In genomic region chr1:22451702-22452400, GRCh38 we compare ENCODE assay signal across 8 cellular contexts. TPM values are rescaled to one million over a fixed set of nuclear protein-coding genes. Genes with fewer than 3 reads are reported as not detected.
DNase-seq lines count a peak whose midpoint lies in the region; ATAC-seq and TF ChIP-seq lines count a peak whose summit lies in the region.

TSS of gene ZBTB40 (plus strand) at chr1:22451851. CDS start at chr1:22489949, 38,098 bp downstream.

- TF ChIP-seq CTCF in BJ (IDR thresholded peaks at IDR 0.05; ENCODE audit: insufficient read depth, low read depth, low read length) = no peak

- CTCF ChIA-PET in BJ (lab: Yijun Ruan, JAX) = no interaction called here
- CTCF ChIA-PET in activated CD4-positive, alpha-beta T cell treated with anti-CD3 and anti-CD28 coated beads, Interleukin-2, amount 10 ng/mL, durations not matched to agents 7 days and 5 days (lab: Charles Lee) = interaction anchor here (0.6 to 1.1 kb wide), 3 partner anchors 23 to 324 kb away, joined by 3 read pairs; no protein-coding TSS in a partner anchor

- H3K4me3 Mint-ChIP-seq in activated CD4-positive, alpha-beta T cell treated with anti-CD3 and anti-CD28 coated beads, Interleukin-2, amount 10 ng/mL, durations not matched to agents 7 days and 5 days = peak within 1 kb of the TSS; percentile 84

- H3K9me3 Mint-ChIP-seq in activated CD4-positive, alpha-beta T cell treated with anti-CD3 and anti-CD28 coated beads, Interleukin-2, amount 10 ng/mL, durations not matched to agents 7 days and 5 days = peaks cover 5% of the 10 kb centered on the region

- peak within 1 kb of the TSS; percentile 96 for H3K27ac Mint-ChIP-seq in activated CD4-positive, alpha-beta T cell treated with anti-CD3 and anti-CD28 coated beads, Interleukin-2, amount 10 ng/mL, durations not matched to agents 7 days and 5 days

- DNase-seq in BJ (ENCODE audit: low read depth) (peak; percentile 76), NCI-H526 (lab: John Stamatoyannopoulos, UW) (peak; percentile 94 to 98), dedifferentiated amniotic fluid mesenchymal stem cell (ENCODE audit: extremely low spot score) (peak; percentile 94), left kidney (ENCODE audit: low read depth, low spot score) (peak; percentile 99)
- DNase-seq in activated CD4-positive, alpha-beta T cell treated with anti-CD3 and anti-CD28 coated beads, Interleukin-2, amount 10 ng/mL, durations not matched to agents 7 days and 5 days = peak; percentile 95
- DNase-seq in stimulated activated CD4-positive, alpha-beta T cell treated with anti-CD3 and anti-CD28 coated beads, Interleukin-1b, Interleukin-23, amount 100 ng/mL, for 48 hours = peak; percentile 94

- peaks cover 27% of the 10 kb centered on the region for H3K4me1 Mint-ChIP-seq in activated CD4-positive, alpha-beta T cell treated with anti-CD3 and anti-CD28 coated beads, Interleukin-2, amount 10 ng/mL, durations not matched to agents 7 days and 5 days

- H3K36me3 ChIP-seq in BJ (ENCODE audit: control insufficient read depth, insufficient read depth, low read length) = no peaks in the 10 kb centered on the region

- H3K27me3 ChIP-seq in BJ (ENCODE audit: control insufficient read depth, insufficient read depth, low read length) = no peaks in the 10 kb centered on the region

- ATAC-seq in GM19324 (IDR thresholded peaks at IDR 0.05; ENCODE audit: low FRiP score, unreplicated experiment) = peak; percentile 66
- peak; percentile 83 for ATAC-seq in HG03460 (IDR thresholded peaks at IDR 0.05; ENCODE audit: unreplicated experiment)

- POLR2A ChIA-PET in BJ (lab: Charles Lee) = no interaction called here
- POLR2A ChIA-PET in activated CD4-positive, alpha-beta T cell treated with anti-CD3 and anti-CD28 coated beads, Interleukin-2, amount 10 ng/mL, durations not matched to agents 7 days and 5 days (lab: Charles Lee) = no interaction called here

- peak within 1 kb of the TSS; percentile 75 for H3K4me3 ChIP-seq in BJ (ENCODE audit: low read depth, low read length)

- no peaks in the 10 kb centered on the region for H3K27me3 Mint-ChIP-seq in activated CD4-positive, alpha-beta T cell treated with anti-CD3 and anti-CD28 coated beads, Interleukin-2, amount 10 ng/mL, durations not matched to agents 7 days and 5 days

- H3K36me3 Mint-ChIP-seq in activated CD4-positive, alpha-beta T cell treated with anti-CD3 and anti-CD28 coated beads, Interleukin-2, amount 10 ng/mL, durations not matched to agents 7 days and 5 days (ENCODE audit: low read depth) = no peaks in the 10 kb centered on the region

RNA-seq across cellular contexts. Expression of gene ZBTB40, which starts in this region (rescaled TPM):
- polyA plus RNA-seq in BJ (2011; rRNA removed) = 3.9 and 5.0 TPM in 2 replicates
- polyA minus RNA-seq in BJ (2011; rRNA and poly(A)+ RNA removed) = 10.2 and 10.7 TPM in 2 replicates
- total RNA-seq in activated CD4-positive, alpha-beta T cell treated with anti-CD3 and anti-CD28 coated beads, Interleukin-2, amount 10 ng/mL, durations not matched to agents 7 days and 5 days = 10 to 100 TPM; 18.5 to 19.0 TPM

Comparison
In these comparisons a context has a peak if more than half of its experiments do, and no peak if none do; other contexts are left out.
1. Peak in every context shown above with its lines: DNase-seq, ATAC-seq and H3K4me3 ChIP-seq.